ENCODE assay signal across 7 cellular contexts in the genomic region with DNA sequence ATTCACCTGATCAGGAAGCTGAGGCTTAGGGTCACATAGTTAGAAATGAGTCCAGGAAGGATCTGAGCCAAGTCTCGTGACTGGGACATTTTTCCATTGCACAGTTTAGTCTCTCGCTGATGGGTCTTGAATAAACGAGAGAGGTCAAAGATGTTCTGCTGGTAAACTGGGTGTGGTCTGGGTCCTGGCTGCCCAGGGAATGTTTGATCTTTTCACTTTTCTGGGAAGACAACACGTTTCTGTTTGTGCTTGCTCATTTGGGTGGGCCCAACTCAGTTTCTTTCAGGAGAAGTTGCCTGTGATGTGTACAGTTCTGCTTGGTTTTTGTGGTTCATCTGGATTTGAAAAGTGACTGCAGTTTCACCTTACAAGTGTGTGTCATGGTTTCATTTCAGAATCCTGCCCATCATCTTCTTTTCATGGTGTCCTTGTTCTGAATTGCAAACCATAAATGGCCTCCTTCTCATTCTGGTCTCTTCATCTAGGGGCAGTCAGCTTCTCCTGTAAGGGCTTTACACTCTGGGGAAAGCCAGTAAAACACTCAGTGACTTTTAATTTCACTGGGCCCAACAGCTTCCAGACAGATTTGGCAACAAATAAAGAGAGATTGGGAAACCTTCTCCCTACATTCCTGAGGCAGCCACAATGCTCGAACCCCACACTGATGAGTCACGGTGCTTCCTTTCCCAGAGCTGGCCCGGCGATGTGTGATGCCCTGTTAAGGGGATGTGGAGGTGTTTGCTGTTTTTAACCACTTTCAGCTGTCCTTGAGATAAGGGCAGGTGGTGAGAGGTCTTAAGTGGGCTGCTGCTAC. TPM values are rescaled to one million over a fixed set of nuclear protein-coding genes. Genes with fewer than 3 reads are reported as not detected.
DNase-seq lines count a peak whose midpoint lies in the region; ATAC-seq and TF ChIP-seq lines count a peak whose summit lies in the region.

No MANE protein-coding gene starts in this region.

- H3K27ac ChIP-seq in heart left ventricle, result peak overlapping the region in 4 of 12 donors; percentile 33 to 52 (median 36)

- TF ChIP-seq CTCF in heart left ventricle (IDR thresholded peaks at IDR 0.05), result no peak

- ATAC-seq in GM18870 (IDR thresholded peaks at IDR 0.05; ENCODE audit: unreplicated experiment) (peak; percentile 84), HG03066 (IDR thresholded peaks at IDR 0.05; ENCODE audit: low read depth, unreplicated experiment) (peak; percentile 78), SK-N-SH treated with all-trans-retinoic acid at 6 μM for 48 hours (peak; percentile 92), heart left ventricle (peak in 3 of 4 donors; percentile 58 to 91 (median 90))
- peak; percentile 70 for ATAC-seq in stimulated activated naive CD8-positive, alpha-beta T cell treated with anti-CD3 and anti-CD28 coated beads, Interleukin-15, Interleukin-2, amounts not matched to agents 100 U/mL and 50 U/mL, for 24 hours

- H3K36me3 ChIP-seq in heart left ventricle, result no peaks in the 10 kb centered on the region

- no peaks in the 10 kb centered on the region for H3K9me3 ChIP-seq in heart left ventricle

- intact Hi-C loops in heart left ventricle (cut with DNase I), result no loop called here

- no peak for TF ChIP-seq POLR2A in heart left ventricle (IDR thresholded peaks at IDR 0.05)

- H3K4me3 ChIP-seq in heart left ventricle, result no peak overlapping the region

- peaks cover 0 to 25% (median 0%) of the 10 kb centered on the region in 12 donors for H3K4me1 ChIP-seq in heart left ventricle

- DNase-seq in heart left ventricle (peak in 3 of 5 donors; percentile 51 to 67 (median 57)), NCI-H1105 treated with DMSO at 0.1 percent for 48 hours (lab: John Stamatoyannopoulos, UW) (no peak), cerebellar cortex (ENCODE audit: low spot score) (no peak)
- DNase-seq in stimulated activated naive CD8-positive, alpha-beta T cell treated with anti-CD3 and anti-CD28 coated beads, Interleukin-15, Interleukin-2, amounts not matched to agents 100 U/mL and 50 U/mL, for 24 hours, result peak; percentile 12

- peaks cover 0 to 4% (median 0%) of the 10 kb centered on the region in 9 donors for H3K27me3 ChIP-seq in heart left ventricle

- 25 to 31% (median 28%) methylated on average over 8 of the region's 8 CpGs for WGBS in heart left ventricle, 4 donors

TF ChIP-seq in SK-N-SH treated with all-trans-retinoic acid at 6 μM for 48 hours, 23 proteins besides CTCF, POLR2A, EP300 and RAD21:
- TF ChIP-seq ISL1 (CRISPR knock-in tag; IDR thresholded peaks at IDR 0.05), result peak; percentile 61
- TF ChIP-seq PPARA (CRISPR knock-in tag; IDR thresholded peaks at IDR 0.05; ENCODE audit: borderline replicate concordance), result no peak
TF ChIP-seq in SK-N-SH treated with all-trans-retinoic acid at 6 μM for 48 hours: peak in this region for 1.

RNA-seq across cellular contexts. Expression of a gene that starts 7.2 kb away (rescaled TPM):
- total RNA-seq in heart left ventricle, result under 1 TPM in 5 of 9 donors, not detected in 4; 0.12 to 0.75 (median 0.29) TPM
- polyA plus RNA-seq in heart left ventricle, result under 1 TPM; 0.11 to 0.15 TPM

RNA-seq across cellular contexts. Expression of a gene that starts 37.8 kb away (rescaled TPM):
- 10 to 100 TPM; 23.5 to 44.5 (median 37.2) TPM for total RNA-seq in heart left ventricle
- polyA plus RNA-seq in heart left ventricle, result 10 to 100 TPM in 1 of 2 donors, 1 to 10 TPM in 1; 9.6 to 22.5 TPM

Comparison
In these comparisons a context has a peak if more than half of its experiments do, and no peak if none do; other contexts are left out.
1. DNase-seq: peak in heart left ventricle (3 of 5) and stimulated activated naive CD8-positive, alpha-beta T cell treated with anti-CD3 and anti-CD28 coated beads, Interleukin-15, Interleukin-2, amounts not matched to agents 100 U/mL and 50 U/mL, for 24 hours (single experiment); none in NCI-H1105 treated with DMSO at 0.1 percent for 48 hours (single experiment) and cerebellar cortex (single experiment).
2. Peak in every context shown above with its lines, with median percentiles within 50 percentile points of each other: ATAC-seq.